In the genomic region with DNA sequence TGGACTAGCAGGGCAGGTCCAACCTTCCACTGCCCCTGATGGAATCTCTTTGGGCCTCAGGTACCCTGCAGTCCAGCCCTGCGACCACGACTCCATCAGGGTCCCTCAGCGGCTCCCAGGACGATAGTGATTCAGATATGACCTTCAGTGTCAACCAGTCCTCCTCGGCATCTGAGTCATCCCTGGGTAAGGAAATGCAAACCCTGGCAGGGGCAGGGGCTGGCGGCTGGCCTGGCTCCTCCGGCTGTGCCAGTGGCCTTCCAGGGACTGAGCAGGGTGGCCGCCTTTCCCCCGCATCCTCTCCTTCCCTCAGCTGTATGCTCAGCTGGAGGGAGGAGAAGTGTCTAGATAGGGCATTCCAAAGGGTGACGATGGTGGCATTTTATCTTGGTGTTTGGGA, we compare ENCODE assay signal across 1 cellular context.
TF ChIP-seq lines count a peak whose summit lies in the region.

No MANE protein-coding gene starts in this region.

TF ChIP-seq in SK-N-SH treated with all-trans-retinoic acid at 6 μM for 48 hours, 23 proteins besides CTCF, POLR2A, EP300 and RAD21:
- TF ChIP-seq ZNF565 (CRISPR knock-in tag; conservative IDR thresholded peaks at IDR 0.05; ENCODE audit: low read depth): no peak
- TF ChIP-seq ZNF8 (CRISPR knock-in tag; IDR thresholded peaks at IDR 0.05): no peak
- no peak for TF ChIP-seq PPARA (CRISPR knock-in tag; IDR thresholded peaks at IDR 0.05; ENCODE audit: borderline replicate concordance)
- TF ChIP-seq ZFP3 (CRISPR knock-in tag; IDR thresholded peaks at IDR 0.05): no peak
- no peak for TF ChIP-seq BACH2 (CRISPR knock-in tag; IDR thresholded peaks at IDR 0.05; ENCODE audit: borderline replicate concordance)
- TF ChIP-seq, protein P1, sequence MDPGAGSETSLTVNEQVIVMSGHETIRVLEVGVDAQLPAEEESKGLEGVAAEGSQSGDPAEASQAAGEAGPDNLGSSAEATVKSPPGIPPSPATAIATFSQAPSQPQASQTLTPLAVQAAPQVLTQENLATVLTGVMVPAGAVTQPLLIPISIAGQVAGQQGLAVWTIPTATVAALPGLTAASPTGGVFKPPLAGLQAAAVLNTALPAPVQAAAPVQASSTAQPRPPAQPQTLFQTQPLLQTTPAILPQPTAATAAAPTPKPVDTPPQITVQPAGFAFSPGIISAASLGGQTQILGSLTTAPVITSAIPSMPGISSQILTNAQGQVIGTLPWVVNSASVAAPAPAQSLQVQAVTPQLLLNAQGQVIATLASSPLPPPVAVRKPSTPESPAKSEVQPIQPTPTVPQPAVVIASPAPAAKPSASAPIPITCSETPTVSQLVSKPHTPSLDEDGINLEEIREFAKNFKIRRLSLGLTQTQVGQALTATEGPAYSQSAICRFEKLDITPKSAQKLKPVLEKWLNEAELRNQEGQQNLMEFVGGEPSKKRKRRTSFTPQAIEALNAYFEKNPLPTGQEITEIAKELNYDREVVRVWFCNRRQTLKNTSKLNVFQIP (CRISPR knock-in tag; IDR thresholded peaks at IDR 0.05; ENCODE audit: borderline replicate concordance, low read depth): no peak
- TF ChIP-seq, protein P2, sequence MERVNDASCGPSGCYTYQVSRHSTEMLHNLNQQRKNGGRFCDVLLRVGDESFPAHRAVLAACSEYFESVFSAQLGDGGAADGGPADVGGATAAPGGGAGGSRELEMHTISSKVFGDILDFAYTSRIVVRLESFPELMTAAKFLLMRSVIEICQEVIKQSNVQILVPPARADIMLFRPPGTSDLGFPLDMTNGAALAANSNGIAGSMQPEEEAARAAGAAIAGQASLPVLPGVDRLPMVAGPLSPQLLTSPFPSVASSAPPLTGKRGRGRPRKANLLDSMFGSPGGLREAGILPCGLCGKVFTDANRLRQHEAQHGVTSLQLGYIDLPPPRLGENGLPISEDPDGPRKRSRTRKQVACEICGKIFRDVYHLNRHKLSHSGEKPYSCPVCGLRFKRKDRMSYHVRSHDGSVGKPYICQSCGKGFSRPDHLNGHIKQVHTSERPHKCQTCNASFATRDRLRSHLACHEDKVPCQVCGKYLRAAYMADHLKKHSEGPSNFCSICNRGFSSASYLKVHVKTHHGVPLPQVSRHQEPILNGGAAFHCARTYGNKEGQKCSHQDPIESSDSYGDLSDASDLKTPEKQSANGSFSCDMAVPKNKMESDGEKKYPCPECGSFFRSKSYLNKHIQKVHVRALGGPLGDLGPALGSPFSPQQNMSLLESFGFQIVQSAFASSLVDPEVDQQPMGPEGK (CRISPR knock-in tag; IDR thresholded peaks at IDR 0.05; ENCODE audit: borderline replicate concordance): no peak
- no peak for TF ChIP-seq ZFP30 (CRISPR knock-in tag; IDR thresholded peaks at IDR 0.05)
